9 cellular contexts compared by ENCODE assay signal in genomic region chr7:105664816-105665525, GRCh38.
DNase-seq lines count a peak whose midpoint lies in the region; ATAC-seq, FAIRE-seq and TF ChIP-seq lines count a peak whose summit lies in the region.
"Had no signal": no experiment of that assay in that cellular context is flagged by ENCODE, and none has a peak within 500 bp of the region (broad histone marks: within the 10 kb centered on the region; RNA-seq: fewer than 3 reads in every experiment).

No MANE protein-coding gene starts in this region.

- no peak overlapping the region for H4K91ac ChIP-seq in mesenchymal stem cell (ENCODE audit: low read length)

- H3K79me1 ChIP-seq in mesenchymal stem cell (replicated peaks; ENCODE audit: low read length, poor library complexity, severe bottlenecking): no peaks in the 10 kb centered on the region

- H3K9me3 ChIP-seq in mesenchymal stem cell (ENCODE audit: control insufficient read depth, low read length) (no peaks in the 10 kb centered on the region), kidney (ENCODE audit: control insufficient read depth in 1 of 2, low read length in 2 of 2) (no peaks in the 10 kb centered on the region)

- no peak overlapping the region for H2AFZ ChIP-seq in mesenchymal stem cell (ENCODE audit: low read depth, low read length)

- no peak overlapping the region for H3K4me3 Mint-ChIP-seq in activated naive CD8-positive, alpha-beta T cell treated with anti-CD3 and anti-CD28 coated beads for 36 hours

- no peak overlapping the region for H4K8ac ChIP-seq in mesenchymal stem cell (ENCODE audit: low read length)

- H3K4me1 ChIP-seq in mesenchymal stem cell (ENCODE audit: control insufficient read depth, insufficient read depth, low read depth, low read length) (peaks cover 4% of the 10 kb centered on the region), kidney (ENCODE audit: control insufficient read depth in 1 of 2, insufficient read depth in 1 of 2, low read depth in 1 of 2, low read length in 2 of 2) (no peaks in the 10 kb centered on the region)

- WGBS in mesenchymal stem cell: 64% methylated on average over 7 of the region's 8 CpGs

- ATAC-seq in HG03378 (IDR thresholded peaks at IDR 0.05; ENCODE audit: unreplicated experiment) (no peak), GM19397 (IDR thresholded peaks at IDR 0.05; ENCODE audit: unreplicated experiment) (no peak)

- no peak for TF ChIP-seq CTCF in kidney (IDR thresholded peaks at IDR 0.05; ENCODE audit: borderline replicate concordance, extremely low read depth, insufficient read depth)

- H2BK120ac ChIP-seq in mesenchymal stem cell (ENCODE audit: low read depth, low read length): no peak overlapping the region

- no peak overlapping the region for H2BK15ac ChIP-seq in mesenchymal stem cell (ENCODE audit: low read depth, poor library complexity, severe bottlenecking)

- no peak overlapping the region for H3K23ac ChIP-seq in mesenchymal stem cell (ENCODE audit: low read length in 2 of 2)

- no peaks in the 10 kb centered on the region for H3K27me3 ChIP-seq in mesenchymal stem cell (ENCODE audit: control insufficient read depth in 1 of 2, insufficient read depth in 1 of 2, low read length in 2 of 2)

- no peak overlapping the region for H3K27ac Mint-ChIP-seq in activated naive CD8-positive, alpha-beta T cell treated with anti-CD3 and anti-CD28 coated beads for 36 hours

- DNase-seq in EL (peak; percentile 40), NCI-H1694 (lab: John Stamatoyannopoulos, UW) (peak; percentile 75), SW480 (ENCODE audit: low spot score) (peak; percentile 97), mesenchymal stem cell (peak; percentile 50), kidney (no peak)
- DNase-seq in activated naive CD8-positive, alpha-beta T cell treated with anti-CD3 and anti-CD28 coated beads for 36 hours: no peak
- DNase-seq: NK-92 treated with Interleukin-12 subunit alpha and Interleukin-12 subunit beta, amount 100 ng/mL, for 24 hours had no signal

- H3K14ac ChIP-seq in mesenchymal stem cell (ENCODE audit: low read length in 2 of 2): no peak overlapping the region

- no peak for FAIRE-seq in kidney (lab: Jason Lieb, UNC)

- H3K9ac ChIP-seq in mesenchymal stem cell (ENCODE audit: low read length): no peak overlapping the region
- no peak overlapping the region for H3K9ac ChIP-seq in kidney (ENCODE audit: low read length in 2 of 2)

- H2AK5ac ChIP-seq in mesenchymal stem cell (ENCODE audit: low read length, severe bottlenecking): no peak overlapping the region

- intact Hi-C loops in kidney (cut with DNase I): no loop called here

- H2BK5ac ChIP-seq in mesenchymal stem cell (ENCODE audit: low read depth, low read length, poor library complexity, severe bottlenecking): no peak overlapping the region

- H3K4me1 Mint-ChIP-seq in activated naive CD8-positive, alpha-beta T cell treated with anti-CD3 and anti-CD28 coated beads for 36 hours: no peaks in the 10 kb centered on the region

- peaks cover 6% of the 10 kb centered on the region for H3K36me3 Mint-ChIP-seq in activated naive CD8-positive, alpha-beta T cell treated with anti-CD3 and anti-CD28 coated beads for 36 hours

- H3K27me3 Mint-ChIP-seq in activated naive CD8-positive, alpha-beta T cell treated with anti-CD3 and anti-CD28 coated beads for 36 hours: no peaks in the 10 kb centered on the region

- no peak overlapping the region for H2BK12ac ChIP-seq in mesenchymal stem cell (ENCODE audit: low read length in 2 of 2)

- H3K4ac ChIP-seq in mesenchymal stem cell (ENCODE audit: low read depth in 1 of 2, low read length in 2 of 2): no peak overlapping the region

- H3K18ac ChIP-seq in mesenchymal stem cell (ENCODE audit: low read depth in 1 of 2, low read length in 2 of 2): no peak overlapping the region

- H3K9me3 Mint-ChIP-seq in activated naive CD8-positive, alpha-beta T cell treated with anti-CD3 and anti-CD28 coated beads for 36 hours: no peaks in the 10 kb centered on the region

- H3K4me2 ChIP-seq in mesenchymal stem cell (ENCODE audit: low read length, poor library complexity, severe bottlenecking): no peak overlapping the region

- no peak overlapping the region for H3K27ac ChIP-seq in mesenchymal stem cell (ENCODE audit: low read length, poor library complexity, severe bottlenecking)
- H3K27ac ChIP-seq in kidney (ENCODE audit: low read depth in 2 of 2, low read length in 2 of 2): no peak overlapping the region

- H3K4me3 ChIP-seq in mesenchymal stem cell (ENCODE audit: insufficient read depth in 1 of 2, low read depth in 1 of 2, low read length in 2 of 2): no peak overlapping the region
- H3K4me3 ChIP-seq in kidney (ENCODE audit: low read length in 2 of 2): no peak overlapping the region

- H3K36me3 ChIP-seq in mesenchymal stem cell (ENCODE audit: control insufficient read depth in 1 of 2, insufficient read depth in 2 of 2, low read depth in 1 of 2, low read length in 2 of 2) (peaks cover 3 to 40% of the 10 kb centered on the region in 2 experiments), kidney (ENCODE audit: control insufficient read depth in 1 of 2, insufficient read depth in 2 of 2, low read length in 2 of 2) (peaks cover 7 to 20% of the 10 kb centered on the region in 2 donors)

Comparison
In these comparisons a context has a peak if more than half of its experiments do, and no peak if none do; other contexts are left out.
1. DNase-seq: peak in EL (single experiment), NCI-H1694 (single experiment), SW480 (single experiment) and mesenchymal stem cell (single experiment); none in activated naive CD8-positive, alpha-beta T cell treated with anti-CD3 and anti-CD28 coated beads for 36 hours (single experiment) and kidney (single experiment).